In the genomic region with DNA sequence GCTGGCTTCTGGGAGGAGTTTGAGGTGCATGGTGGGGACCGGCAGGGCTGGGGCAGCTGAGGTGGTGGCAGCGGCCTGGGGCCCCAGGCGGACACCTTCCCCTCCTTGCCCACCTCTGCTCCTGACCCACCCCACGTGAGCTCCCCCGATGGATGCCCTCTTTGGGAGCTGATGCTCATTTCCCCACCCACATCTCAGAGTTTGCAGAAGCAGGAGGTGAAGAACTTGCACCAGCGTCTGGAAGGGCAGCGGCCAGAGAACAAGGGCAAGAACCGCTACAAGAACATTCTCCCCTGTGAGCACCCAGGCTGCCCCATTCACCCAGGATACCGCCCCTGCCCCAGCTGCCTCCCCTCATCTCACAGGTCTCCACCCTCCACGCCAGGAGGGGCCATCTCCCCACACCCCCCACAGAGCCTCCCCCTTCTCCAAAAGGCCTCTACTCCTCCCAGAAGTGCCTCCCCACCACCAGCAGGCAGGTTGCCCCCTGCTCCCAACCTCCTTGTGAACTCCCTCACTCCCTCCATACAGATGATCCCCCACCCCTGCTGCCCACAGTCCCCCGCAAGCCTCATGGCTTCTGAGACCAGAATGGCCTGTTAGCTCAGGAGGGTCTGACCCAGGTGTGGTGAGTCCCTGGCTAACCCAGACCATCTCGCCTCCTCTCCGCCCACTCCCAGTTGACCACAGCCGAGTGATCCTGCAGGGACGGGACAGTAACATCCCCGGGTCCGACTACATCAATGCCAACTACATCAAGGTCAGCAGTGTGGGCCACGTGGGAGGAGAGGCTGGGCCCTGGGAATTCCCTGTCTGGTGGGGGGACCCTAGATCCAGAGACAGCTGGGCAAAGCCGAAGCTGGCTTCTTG, we compare ENCODE assay signal across 13 cellular contexts. TPM values are rescaled to one million over a fixed set of nuclear protein-coding genes. Genes with fewer than 3 reads are reported as not detected.
A peak's percentile ranks its signal among the peaks of the same experiment; 100 is the strongest.
DNase-seq lines count a peak whose midpoint lies in the region; ATAC-seq and TF ChIP-seq lines count a peak whose summit lies in the region.
"Had no signal": no experiment of that assay in that cellular context is flagged by ENCODE, and none has a peak within 500 bp of the region (broad histone marks: within the 10 kb centered on the region; RNA-seq: fewer than 3 reads in every experiment).

No MANE protein-coding gene starts in this region.

- TF ChIP-seq POLR2A in IMR-90 (IDR thresholded peaks at IDR 0.05; ENCODE audit: low read depth, low read length) = no peak

- H3K4me2 ChIP-seq in IMR-90 (ENCODE audit: low read depth, low read length) = no peak overlapping the region

- BruUV-seq in IMR-90 (replicated peaks; lab: Mats Ljungman, UMichigan) = no TSS peak

- H3K4me1 Mint-ChIP-seq in activated CD4-positive, alpha-beta T cell treated with anti-CD3 and anti-CD28 coated beads for 36 hours = peaks cover 70% of the 10 kb centered on the region
- peaks cover 84% of the 10 kb centered on the region for H3K4me1 Mint-ChIP-seq in dendritic cell treated with granulocyte-macrophage colony-stimulating factor and Interleukin-4, amounts not matched to agents 40 ng/mL and 50 ng/mL, for 4 days (ENCODE audit: low read depth)

- DNase-seq in activated CD4-positive, alpha-beta T cell treated with anti-CD3 and anti-CD28 coated beads for 36 hours = no peak
- DNase-seq in activated CD4-positive, alpha-beta T cell treated with anti-CD3 and anti-CD28 coated beads, Interleukin-2, amount 50 U/mL, for 1 hour = no peak
- no peak for DNase-seq in IMR-90
- DNase-seq in KG1 (lab: John Stamatoyannopoulos, UW) = no peak
- DNase-seq: H7, NCI-H1417 treated with DMSO at 0.1 percent for 48 hours, NCI-H69, SHP77, uterus had no signal

- no peaks in the 10 kb centered on the region for H3K27me3 ChIP-seq in IMR-90 (ENCODE audit: control insufficient read depth, insufficient read depth, low read length)
- H3K27me3 ChIP-seq: uterus had no signal

- CTCF ChIA-PET in activated CD4-positive, alpha-beta T cell treated with anti-CD3 and anti-CD28 coated beads for 36 hours (lab: Charles Lee) = interaction anchor here (0.6 to 2.2 kb wide), 6 partner anchors 9 to 176 kb away, joined by 3 to 12 read pairs (median 4); a partner anchor contains a TSS
- CTCF ChIA-PET in IMR-90 (lab: Yijun Ruan, JAX) = no interaction called here

- no peak for TF ChIP-seq RAD21 in IMR-90 (IDR thresholded peaks at IDR 0.05; ENCODE audit: low read length)

- peak overlapping the region; percentile 97 for H3K27ac Mint-ChIP-seq in activated CD4-positive, alpha-beta T cell treated with anti-CD3 and anti-CD28 coated beads for 36 hours
- peak overlapping the region; percentile 93 for H3K27ac Mint-ChIP-seq in dendritic cell treated with granulocyte-macrophage colony-stimulating factor and Interleukin-4, amounts not matched to agents 40 ng/mL and 50 ng/mL, for 4 days

- H4K91ac ChIP-seq in IMR-90 (ENCODE audit: insufficient read depth, low read depth, low read length) = no peak overlapping the region

- H3K9ac ChIP-seq in IMR-90 (ENCODE audit: low read depth, low read length) = no peak overlapping the region

- intact Hi-C loops in activated CD4-positive, alpha-beta T cell treated with anti-CD3 and anti-CD28 coated beads for 36 hours (cut with DNase I, micrococcal nuclease) = loop anchor here in 1 of 2 experiments (10.0 kb wide), 1 partner anchor 979 kb away; a partner anchor contains a TSS
- intact Hi-C loops in IMR-90 (cut with micrococcal nuclease) = no loop called here
- intact Hi-C loops in dendritic cell treated with granulocyte-macrophage colony-stimulating factor and Interleukin-4, amounts not matched to agents 40 ng/mL and 50 ng/mL, for 4 days (cut with micrococcal nuclease) = no loop called here

- no peaks in the 10 kb centered on the region for H3K27me3 Mint-ChIP-seq in activated CD4-positive, alpha-beta T cell treated with anti-CD3 and anti-CD28 coated beads for 36 hours
- H3K27me3 Mint-ChIP-seq in dendritic cell treated with granulocyte-macrophage colony-stimulating factor and Interleukin-4, amounts not matched to agents 40 ng/mL and 50 ng/mL, for 4 days = no peaks in the 10 kb centered on the region

- no peaks in the 10 kb centered on the region for H3K9me3 Mint-ChIP-seq in activated CD4-positive, alpha-beta T cell treated with anti-CD3 and anti-CD28 coated beads for 36 hours (ENCODE audit: low read depth)
- H3K9me3 Mint-ChIP-seq in dendritic cell treated with granulocyte-macrophage colony-stimulating factor and Interleukin-4, amounts not matched to agents 40 ng/mL and 50 ng/mL, for 4 days = no peaks in the 10 kb centered on the region

- peak overlapping the region; percentile 95 for H3K4me3 Mint-ChIP-seq in activated CD4-positive, alpha-beta T cell treated with anti-CD3 and anti-CD28 coated beads for 36 hours
- peak overlapping the region; percentile 95 for H3K4me3 Mint-ChIP-seq in dendritic cell treated with granulocyte-macrophage colony-stimulating factor and Interleukin-4, amounts not matched to agents 40 ng/mL and 50 ng/mL, for 4 days

- in situ Hi-C loops in IMR-90 (cut with MboI; ENCODE audit: low sequenced_read_pairs) = no loop called here

- no peak overlapping the region for H3K23ac ChIP-seq in IMR-90 (ENCODE audit: low read depth, low read length)

- no peaks in the 10 kb centered on the region for H4K20me1 ChIP-seq in IMR-90 (ENCODE audit: insufficient read depth, low read length)

- H3K56ac ChIP-seq in IMR-90 (ENCODE audit: extremely low read depth, insufficient read depth, low read length) = no peak overlapping the region

- TF ChIP-seq CTCF in IMR-90 (conservative IDR thresholded peaks at IDR 0.05; ENCODE audit: low read depth, low read length) = no peak

- H4K8ac ChIP-seq in IMR-90 (ENCODE audit: low read depth in 2 of 2, low read length in 2 of 2) = no peak overlapping the region

- no peak overlapping the region for H2BK20ac ChIP-seq in IMR-90 (ENCODE audit: low read depth, low read length)

- no peak overlapping the region for H3K14ac ChIP-seq in IMR-90 (replicated peaks; ENCODE audit: low read depth, low read length)

- dilution Hi-C loops in IMR-90 (cut with HindIII; ENCODE audit: low sequenced_read_pairs, unreplicated experiment) = no loop called here

- 87% methylated on average over 5 of the region's 19 CpGs; no CpG with 5 or more reads in 1 of the 2 experiments for WGBS in IMR-90 (ENCODE audit: extremely low coverage in 2 of 2, insufficient read length in 1 of 2), 2 experiments

- H3K9me1 ChIP-seq in IMR-90 (ENCODE audit: insufficient read depth, low read length) = no peaks in the 10 kb centered on the region

- H3K4me3 ChIP-seq in IMR-90 (ENCODE audit: insufficient read depth, low read depth, low read length) (no peak overlapping the region), skin epidermis (no peak overlapping the region)
- H3K4me3 ChIP-seq: uterus had no signal

- H3K18ac ChIP-seq in IMR-90 (ENCODE audit: low read depth, low read length) = no peak overlapping the region

- no peaks in the 10 kb centered on the region for H3K9me3 ChIP-seq in IMR-90 (ENCODE audit: control insufficient read depth, insufficient read depth, low read length)
- H3K9me3 ChIP-seq: uterus had no signal

- no peaks in the 10 kb centered on the region for H3K79me1 ChIP-seq in IMR-90 (ENCODE audit: low read depth in 1 of 2, low read length in 2 of 2)

- no peak for ATAC-seq in activated CD4-positive, alpha-beta T cell treated with anti-CD3 and anti-CD28 coated beads for 36 hours
- ATAC-seq in IMR-90 (ENCODE audit: low read depth) = no peak
- no peak for ATAC-seq in GM21529 (IDR thresholded peaks at IDR 0.05; ENCODE audit: unreplicated experiment)
- ATAC-seq in GM18870 (IDR thresholded peaks at IDR 0.05; ENCODE audit: unreplicated experiment) = no peak

- H3K27ac ChIP-seq in IMR-90 (ENCODE audit: insufficient read depth, low read length) (no peak overlapping the region), skin epidermis (peak overlapping the region in 12 of 21 experiments; percentile 19 to 99 (median 88))
- H3K27ac ChIP-seq: uterus had no signal

- no peak overlapping the region for H4K5ac ChIP-seq in IMR-90 (ENCODE audit: low read depth, low read length)

- H2BK15ac ChIP-seq in IMR-90 (ENCODE audit: low read depth, low read length) = no peak overlapping the region

- peaks cover 89% of the 10 kb centered on the region for H3K36me3 Mint-ChIP-seq in activated CD4-positive, alpha-beta T cell treated with anti-CD3 and anti-CD28 coated beads for 36 hours (ENCODE audit: low read depth)
- peaks cover 94% of the 10 kb centered on the region for H3K36me3 Mint-ChIP-seq in dendritic cell treated with granulocyte-macrophage colony-stimulating factor and Interleukin-4, amounts not matched to agents 40 ng/mL and 50 ng/mL, for 4 days (ENCODE audit: low read depth)

- H3K36me3 ChIP-seq in IMR-90 (ENCODE audit: control insufficient read depth, insufficient read depth, low read length) = no peaks in the 10 kb centered on the region
- H3K36me3 ChIP-seq: uterus had no signal

- no peak overlapping the region for H3K4ac ChIP-seq in IMR-90 (ENCODE audit: low read depth, low read length)

- H3K4me1 ChIP-seq in IMR-90 (ENCODE audit: control insufficient read depth, insufficient read depth, low read length) = 0 out of 2 replicates have a peak, but pooled peaks cover 2% of the 10 kb centered on the region
- H3K4me1 ChIP-seq: uterus had no signal

- POLR2A ChIA-PET in activated CD4-positive, alpha-beta T cell treated with anti-CD3 and anti-CD28 coated beads for 36 hours (lab: Charles Lee) = interaction anchor here (8.1 kb wide), 1 partner anchor 10 kb away, joined by 142 read pairs; a partner anchor contains a TSS
- POLR2A ChIA-PET in IMR-90 (lab: Charles Lee; ENCODE audit: unreplicated experiment) = no interaction called here

- no peak overlapping the region for H2BK120ac ChIP-seq in IMR-90 (ENCODE audit: low read depth, low read length)

- no peak overlapping the region for H2AK5ac ChIP-seq in IMR-90 (ENCODE audit: low read depth, low read length)

- H2AFZ ChIP-seq in IMR-90 (replicated peaks; ENCODE audit: low read length, poor library complexity) = peak overlapping the region; percentile 41

- H2BK5ac ChIP-seq in IMR-90 (ENCODE audit: low read depth, low read length, poor library complexity, severe bottlenecking) = no peak overlapping the region

- H2AK9ac ChIP-seq in IMR-90 (replicated peaks; ENCODE audit: low read depth, low read length, poor library complexity) = no peak overlapping the region

RNA-seq across cellular contexts. Expression of a gene that starts 4.5 kb away (rescaled TPM):
- total RNA-seq in activated CD4-positive, alpha-beta T cell treated with anti-CD3 and anti-CD28 coated beads for 36 hours = 100 to 1,000 TPM; 335 to 483 TPM
- total RNA-seq in IMR-90 (2012; rRNA removed) = under 0.01 TPM in 1 of 2 replicates, not detected in the other
- 0.14 TPM in 1 of 2 replicates, not detected in the other for polyA plus RNA-seq in IMR-90 (2012; rRNA removed)
- 0.08 TPM in 1 of 2 replicates, not detected in the other for polyA plus RNA-seq in IMR-90 (2012; cell fraction: cytosol; rRNA removed)
- polyA plus RNA-seq in IMR-90 (2012; cell fraction: nucleus; rRNA removed; ENCODE audit: low replicate concordance) = 0.66 and 0.67 TPM in 2 replicates

RNA-seq across cellular contexts. Expression of a gene that starts 11.9 kb away (rescaled TPM):
- 100 to 1,000 TPM; 189 to 208 TPM for total RNA-seq in activated CD4-positive, alpha-beta T cell treated with anti-CD3 and anti-CD28 coated beads for 36 hours
- total RNA-seq in IMR-90 (2012; rRNA removed) = 197 and 238 TPM in 2 replicates
- polyA plus RNA-seq in IMR-90 (2012; rRNA removed) = 530 and 703 TPM in 2 replicates
- polyA plus RNA-seq in IMR-90 (2012; cell fraction: cytosol; rRNA removed) = 1,066 and 1,272 TPM in 2 replicates
- 218 and 334 TPM in 2 replicates for polyA plus RNA-seq in IMR-90 (2012; cell fraction: nucleus; rRNA removed; ENCODE audit: low replicate concordance)

RNA-seq across cellular contexts. Expression of a gene that starts 12.1 kb away (rescaled TPM):
- not detected for total RNA-seq in activated CD4-positive, alpha-beta T cell treated with anti-CD3 and anti-CD28 coated beads for 36 hours
- not detected in 2 replicates for total RNA-seq in IMR-90 (2012; rRNA removed)
- not detected in 2 replicates for polyA plus RNA-seq in IMR-90 (2012; rRNA removed)
- polyA plus RNA-seq in IMR-90 (2012; cell fraction: cytosol; rRNA removed) = not detected in 2 replicates
- not detected in 2 replicates for polyA plus RNA-seq in IMR-90 (2012; cell fraction: nucleus; rRNA removed; ENCODE audit: low replicate concordance)
- total RNA-seq: H7, uterus had no signal

RNA-seq across cellular contexts. Expression of a gene that starts 14.8 kb away (rescaled TPM):
- total RNA-seq in activated CD4-positive, alpha-beta T cell treated with anti-CD3 and anti-CD28 coated beads for 36 hours = 100 to 1,000 TPM; 398 to 502 TPM
- 219 and 240 TPM in 2 replicates for total RNA-seq in IMR-90 (2012; rRNA removed)
- 286 and 298 TPM in 2 replicates for polyA plus RNA-seq in IMR-90 (2012; rRNA removed)
- 237 and 296 TPM in 2 replicates for polyA plus RNA-seq in IMR-90 (2012; cell fraction: cytosol; rRNA removed)
- 247 and 256 TPM in 2 replicates for polyA plus RNA-seq in IMR-90 (2012; cell fraction: nucleus; rRNA removed; ENCODE audit: low replicate concordance)

RNA-seq across cellular contexts. Expression of a gene that starts 15.0 kb away (rescaled TPM):
- 100 to 1,000 TPM in 1 of 2 experiments, 10 to 100 TPM in 1; 85.0 to 106 TPM for total RNA-seq in activated CD4-positive, alpha-beta T cell treated with anti-CD3 and anti-CD28 coated beads for 36 hours
- total RNA-seq in IMR-90 (2012; rRNA removed) = 43.6 and 66.1 TPM in 2 replicates
- 37.5 and 43.1 TPM in 2 replicates for polyA plus RNA-seq in IMR-90 (2012; rRNA removed)
- 25.0 and 67.8 TPM in 2 replicates for polyA plus RNA-seq in IMR-90 (2012; cell fraction: cytosol; rRNA removed)
- 11.1 and 24.5 TPM in 2 replicates for polyA plus RNA-seq in IMR-90 (2012; cell fraction: nucleus; rRNA removed; ENCODE audit: low replicate concordance)

Comparison
In these comparisons a context has a peak if more than half of its experiments do, and no peak if none do; other contexts are left out.
1. RNA of a gene that starts 4.5 kb away (total RNA-seq): 335 to 483 TPM in activated CD4-positive, alpha-beta T cell treated with anti-CD3 and anti-CD28 coated beads for 36 hours; under 0.01 TPM in IMR-90; every median in the first group is over 100 times any median in the second.